Comparison of ENCODE assay signal across 10 cellular contexts in genomic region chr3:195550723-195551122, GRCh38. TPM values are rescaled to one million over a fixed set of nuclear protein-coding genes. Genes with fewer than 3 reads are reported as not detected.
DNase-seq lines count a peak whose midpoint lies in the region; ATAC-seq and TF ChIP-seq lines count a peak whose summit lies in the region.
"Had no signal": no experiment of that assay in that cellular context is flagged by ENCODE, and none has a peak within 500 bp of the region (broad histone marks: within the 10 kb centered on the region; RNA-seq: fewer than 3 reads in every experiment).

No MANE protein-coding gene starts in this region.

- H3K27me3 ChIP-seq in esophagus (ENCODE audit: control insufficient read depth in 1 of 2, insufficient read depth in 2 of 2, low read length in 2 of 2) = no peaks in the 10 kb centered on the region
- no peaks in the 10 kb centered on the region for H3K27me3 ChIP-seq in smooth muscle cell (ENCODE audit: low read depth)
- no peaks in the 10 kb centered on the region for H3K27me3 ChIP-seq in BE2C
- H3K27me3 ChIP-seq in foreskin keratinocyte = no peaks in the 10 kb centered on the region

- H2AFZ ChIP-seq in smooth muscle cell (ENCODE audit: low read depth) = no peak overlapping the region

- H3K4me2 ChIP-seq in smooth muscle cell = peak overlapping the region; percentile 19

- H3K4me3 ChIP-seq in esophagus (ENCODE audit: low read depth in 1 of 2, low read length in 2 of 2) = no peak overlapping the region
- no peak overlapping the region for H3K4me3 ChIP-seq in smooth muscle cell
- no peak overlapping the region for H3K4me3 ChIP-seq in BE2C (ENCODE audit: low read depth, low read length)

- ATAC-seq in GM19438 (IDR thresholded peaks at IDR 0.05; ENCODE audit: low read depth, unreplicated experiment) (peak; percentile 65), GM18870 (IDR thresholded peaks at IDR 0.05; ENCODE audit: unreplicated experiment) (no peak), foreskin keratinocyte (no peak)
- ATAC-seq: left lobe of liver had no signal

- 54 to 63% methylated on average over 4 of the region's 4 CpGs for WGBS in esophagus, 2 donors
- 44% methylated on average over 4 of the region's 4 CpGs for WGBS in smooth muscle cell (ENCODE audit: low lambda C conversion rate)

- H3K4me1 ChIP-seq in esophagus (ENCODE audit: control insufficient read depth in 2 of 2, insufficient read depth in 2 of 2, low read length in 1 of 2) (peaks cover 0 to 3% of the 10 kb centered on the region in 2 donors), smooth muscle cell (ENCODE audit: low read depth) (no peaks in the 10 kb centered on the region), BE2C (peaks cover 6% of the 10 kb centered on the region; the same call in 1 of the 2 replicates), foreskin keratinocyte (peaks cover 14% of the 10 kb centered on the region)

- peak overlapping the region; percentile 31 to 35 for H3K27ac ChIP-seq in esophagus (ENCODE audit: low read depth in 2 of 2, low read length in 1 of 2)
- no peak overlapping the region for H3K27ac ChIP-seq in smooth muscle cell (ENCODE audit: low read depth)
- H3K27ac ChIP-seq in foreskin keratinocyte = no peak overlapping the region

- no peak for TF ChIP-seq CTCF in smooth muscle cell (IDR thresholded peaks at IDR 0.05; ENCODE audit: borderline replicate concordance, insufficient read depth, poor library complexity, severe bottlenecking)
- TF ChIP-seq CTCF in BE2C (IDR thresholded peaks at IDR 0.05; ENCODE audit: low read depth, low read length) = no peak
- TF ChIP-seq CTCF in foreskin keratinocyte (conservative IDR thresholded peaks at IDR 0.05) = no peak

- H3F3A ChIP-seq in smooth muscle cell (ENCODE audit: low read depth) = no peaks in the 10 kb centered on the region

- no peak overlapping the region for H3K9ac ChIP-seq in smooth muscle cell (ENCODE audit: low read depth)

- no peaks in the 10 kb centered on the region for H3K9me3 ChIP-seq in esophagus (ENCODE audit: control insufficient read depth in 2 of 2, insufficient read depth in 1 of 2, low read depth in 1 of 2, low read length in 1 of 2)
- no peaks in the 10 kb centered on the region for H3K9me3 ChIP-seq in smooth muscle cell (replicated peaks; ENCODE audit: low read depth)
- no peaks in the 10 kb centered on the region for H3K9me3 ChIP-seq in BE2C

- peak; percentile 5 for DNase-seq in MV-4-11 (lab: John Stamatoyannopoulos, UW)
- no peak for DNase-seq in smooth muscle cell (lab: John Stamatoyannopoulos, UW; ENCODE audit: unreplicated experiment)
- DNase-seq in BE2C = no peak
- DNase-seq in OCI-M1 (lab: John Stamatoyannopoulos, UW) = no peak
- DNase-seq in foreskin keratinocyte = no peak
- DNase-seq: Kasumi-1 had no signal

- H4K20me1 ChIP-seq in smooth muscle cell (ENCODE audit: low read depth) = no peaks in the 10 kb centered on the region

- no peaks in the 10 kb centered on the region for H3K79me2 ChIP-seq in smooth muscle cell (ENCODE audit: low read depth)

- H3K36me3 ChIP-seq in esophagus (ENCODE audit: control insufficient read depth in 2 of 2, insufficient read depth in 2 of 2, low read length in 1 of 2) (no peaks in the 10 kb centered on the region), smooth muscle cell (ENCODE audit: low read depth) (no peaks in the 10 kb centered on the region), BE2C (no peaks in the 10 kb centered on the region)

RNA-seq across cellular contexts. Expression of gene PPP1R2, which starts 7.6 kb away (rescaled TPM):
- 10 to 100 TPM; 21.9 to 38.3 TPM for polyA plus RNA-seq in esophagus
- 47.5 and 58.2 TPM in 2 replicates for total RNA-seq in smooth muscle cell
- polyA plus RNA-seq in smooth muscle cell = 33.4 and 42.5 TPM in 2 replicates
- polyA plus RNA-seq in BE2C (2012; ENCODE audit: insufficient read depth, insufficient read length, low read depth) = 42.7 TPM
- total RNA-seq in foreskin keratinocyte = 30.5 TPM in 2 replicates
- polyA plus RNA-seq in foreskin keratinocyte = 14.4 and 17.0 TPM in 2 replicates

RNA-seq across cellular contexts. Expression of gene APOD, which starts 33.0 kb away (rescaled TPM):
- polyA plus RNA-seq in esophagus (10 to 100 TPM; 21.6 to 96.1 TPM), smooth muscle cell (0.39 TPM in 1 of 2 replicates, not detected in the other), foreskin keratinocyte (0.17 TPM in 1 of 2 replicates, not detected in the other)
- total RNA-seq in smooth muscle cell (2.2 TPM in 1 of 2 replicates, not detected in the other), foreskin keratinocyte (not detected in 2 replicates)
- polyA plus RNA-seq in BE2C (2012; ENCODE audit: insufficient read depth, insufficient read length, low read depth) = not detected

Comparison
In these comparisons a context has a peak if more than half of its experiments do, and no peak if none do; other contexts are left out.
1. H3K27ac ChIP-seq: peak in esophagus (2 of 2); none in smooth muscle cell (single experiment) and foreskin keratinocyte (single experiment).
2. RNA of gene APOD, which starts 33.0 kb away (polyA plus RNA-seq): 21.6 to 96.1 TPM in esophagus; 0.39 TPM in smooth muscle cell and 0.17 TPM in foreskin keratinocyte; every median in the first group is over 10 times any median in the second.